Comparison of ENCODE assay signal across 13 cellular contexts in the genomic region with DNA sequence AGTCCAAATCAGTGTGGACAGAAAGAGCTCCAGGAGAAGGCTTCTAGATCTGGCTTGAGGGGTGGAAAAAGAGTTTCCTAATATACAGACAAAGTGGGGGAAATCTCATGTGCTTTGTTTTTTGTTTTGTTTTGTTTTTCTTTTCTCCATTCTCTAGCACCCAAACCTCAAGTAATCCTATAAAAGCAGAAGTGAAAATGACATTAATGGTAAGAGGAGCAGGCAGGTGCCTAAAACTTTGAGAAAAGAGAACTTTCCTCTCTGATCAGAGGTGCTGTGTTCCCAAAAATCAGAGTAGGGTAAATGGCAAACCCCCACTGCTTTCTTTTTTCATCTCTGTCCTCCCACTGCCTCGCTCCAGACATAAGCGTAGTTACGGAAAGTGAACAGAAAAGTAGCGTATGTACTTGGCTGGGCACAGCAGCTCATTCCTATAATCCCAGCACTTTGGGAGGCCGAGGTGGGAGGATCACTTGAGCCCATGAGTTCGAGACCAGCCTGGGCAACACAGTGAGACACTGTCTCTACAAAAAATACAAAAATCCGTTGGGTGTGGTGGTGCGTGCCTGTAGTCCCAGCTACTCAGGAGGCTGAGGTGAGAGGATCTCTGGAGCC.
A peak's percentile ranks its signal among the peaks of the same experiment; 100 is the strongest.
DNase-seq lines count a peak whose midpoint lies in the region; ATAC-seq and TF ChIP-seq lines count a peak whose summit lies in the region.
"Had no signal": no experiment of that assay in that cellular context is flagged by ENCODE, and none has a peak within 500 bp of the region (broad histone marks: within the 10 kb centered on the region; RNA-seq: fewer than 3 reads in every experiment).

No MANE protein-coding gene starts in this region.

- H2AFZ ChIP-seq in PC-3 (ENCODE audit: low read length), result peak overlapping the region; percentile 36; the same call in 1 of the 2 replicates
- H2AFZ ChIP-seq: parathyroid adenoma had no signal

- H3K9me2 ChIP-seq in PC-3 (replicated peaks; ENCODE audit: low read length), result no peaks in the 10 kb centered on the region

- H3F3A ChIP-seq in PC-3 (ENCODE audit: low read length, unreplicated experiment), result no peaks in the 10 kb centered on the region

- H3K4me3 ChIP-seq in PC-3 (ENCODE audit: low read length), result no peak overlapping the region

- H3K79me2 ChIP-seq in PC-3 (ENCODE audit: low read length), result no peaks in the 10 kb centered on the region
- H3K79me2 ChIP-seq: parathyroid adenoma had no signal

- H3K27ac ChIP-seq in PC-3 (ENCODE audit: low read length), result no peak overlapping the region
- H3K27ac ChIP-seq: parathyroid adenoma had no signal

- no peaks in the 10 kb centered on the region for H4K20me1 ChIP-seq in PC-3 (ENCODE audit: low read length)

- no peak overlapping the region for H3K4me2 ChIP-seq in PC-3 (ENCODE audit: low read length)

- CTCF ChIA-PET in PC-3 (lab: Charles Lee), result no interaction called here

- no peaks in the 10 kb centered on the region for H3K27me3 ChIP-seq in PC-3 (ENCODE audit: low read length)

- H3K36me3 ChIP-seq in PC-3 (ENCODE audit: low read depth, low read length), result no peaks in the 10 kb centered on the region

- no peak for DNase-seq in PC-3
- no peak for DNase-seq in NCI-H748 (lab: John Stamatoyannopoulos, UW; ENCODE audit: unreplicated experiment)
- DNase-seq in stimulated activated CD4-positive, alpha-beta T cell treated with anti-CD3 and anti-CD28 coated beads, Interleukin-2, amount 100 ng/mL, for 48 hours, result no peak
- no peak for DNase-seq in activated T-cell treated with anti-CD3 and anti-CD28 coated beads, Interleukin-2, amount 50 U/mL, for 1 hour
- DNase-seq: caudate nucleus, Kasumi-1, left cardiac atrium, NCI-H69 had no signal

- intact Hi-C loops in PC-3 (cut with micrococcal nuclease), result no loop called here

- ATAC-seq in GM18511 (IDR thresholded peaks at IDR 0.05; ENCODE audit: unreplicated experiment) (peak; percentile 89), GM21526 (IDR thresholded peaks at IDR 0.05; ENCODE audit: low FRiP score, unreplicated experiment) (peak; percentile 83), HG03159 (IDR thresholded peaks at IDR 0.05; ENCODE audit: unreplicated experiment) (peak; percentile 86), PC-3 (no peak), HG03442 (IDR thresholded peaks at IDR 0.05; ENCODE audit: unreplicated experiment) (no peak)
- ATAC-seq: left cardiac atrium had no signal

- POLR2A ChIA-PET in PC-3 (lab: Charles Lee; ENCODE audit: unreplicated experiment), result no interaction called here

- H3K9me3 ChIP-seq in PC-3 (ENCODE audit: low read length), result no peaks in the 10 kb centered on the region

- BruUV-seq in PC-3 (replicated peaks; lab: Mats Ljungman, UMichigan), result no TSS peak

- peaks cover 3% of the 10 kb centered on the region; the same call in 1 of the 2 replicates for H3K4me1 ChIP-seq in PC-3 (ENCODE audit: insufficient read depth, low read length)
- H3K4me1 ChIP-seq: parathyroid adenoma had no signal

- no peak overlapping the region for H3K9ac ChIP-seq in PC-3 (ENCODE audit: low read length)
- H3K9ac ChIP-seq: parathyroid adenoma had no signal

- no peak for TF ChIP-seq CTCF in PC-3 (conservative IDR thresholded peaks at IDR 0.05; ENCODE audit: low read depth, low read length)

Comparison
In these comparisons a context has a peak if more than half of its experiments do, and no peak if none do; other contexts are left out.
1. ATAC-seq: peak in GM18511 (single experiment), GM21526 (single experiment) and HG03159 (single experiment); none in PC-3 (single experiment) and HG03442 (single experiment).